In genomic region chr19:18104793-18105131, GRCh38 we compare ENCODE assay signal across 8 cellular contexts. TPM values are rescaled to one million over a fixed set of nuclear protein-coding genes. Genes with fewer than 3 reads are reported as not detected.
A peak's percentile ranks its signal among the peaks of the same experiment; 100 is the strongest.
DNase-seq lines count a peak whose midpoint lies in the region; ATAC-seq and TF ChIP-seq lines count a peak whose summit lies in the region.

No MANE protein-coding gene starts in this region.

- H3K27ac ChIP-seq in DND-41 (ENCODE audit: low read length) (no peak overlapping the region), PC-3 (ENCODE audit: low read length) (no peak overlapping the region)

- peaks cover 12% of the 10 kb centered on the region for H3K27me3 ChIP-seq in DND-41 (ENCODE audit: insufficient read depth, low read length, poor library complexity)
- H3K27me3 ChIP-seq in PC-3 (ENCODE audit: low read length) = no peaks in the 10 kb centered on the region
- H3K27me3 ChIP-seq in endocrine pancreas (ENCODE audit: control insufficient read depth, insufficient read depth, low read length) = no peaks in the 10 kb centered on the region

- H3K79me2 ChIP-seq in DND-41 (ENCODE audit: insufficient read depth, low read length) = no peaks in the 10 kb centered on the region
- H3K79me2 ChIP-seq in PC-3 (ENCODE audit: low read length) = no peaks in the 10 kb centered on the region

- no peaks in the 10 kb centered on the region for H3K36me3 Mint-ChIP-seq in osteocyte (ENCODE audit: unreplicated experiment)

- intact Hi-C loops in PC-3 (cut with micrococcal nuclease) = no loop called here

- BruUV-seq in PC-3 (replicated peaks; lab: Mats Ljungman, UMichigan) = no TSS peak

- no peak for ATAC-seq in DND-41 (ENCODE audit: insufficient read depth, low read depth)
- no peak for ATAC-seq in PC-3

- H3K4me2 ChIP-seq in DND-41 (ENCODE audit: insufficient read depth, low read length) (peak overlapping the region; percentile 68), PC-3 (ENCODE audit: low read length) (peak overlapping the region; percentile 82)

- H3K9me3 Mint-ChIP-seq in osteocyte (ENCODE audit: unreplicated experiment) = no peaks in the 10 kb centered on the region

- peaks cover 16% of the 10 kb centered on the region for H3K4me1 Mint-ChIP-seq in osteocyte (ENCODE audit: unreplicated experiment)

- H3K9ac ChIP-seq in DND-41 (ENCODE audit: low read depth, low read length) (peak overlapping the region; percentile 13; the same call in 1 of the 2 replicates), PC-3 (ENCODE audit: low read length) (no peak overlapping the region), endocrine pancreas (ENCODE audit: control insufficient read depth, insufficient read depth, low read length) (peak overlapping the region; percentile 75)

- H3K4me3 Mint-ChIP-seq in osteocyte (ENCODE audit: unreplicated experiment) = peak overlapping the region; percentile 70

- H2AFZ ChIP-seq in DND-41 (ENCODE audit: low read depth, low read length) (peak overlapping the region; percentile 61), PC-3 (ENCODE audit: low read length) (peak overlapping the region; percentile 69)

- CTCF ChIA-PET in PC-3 (lab: Charles Lee) = interaction anchor here (1.0 kb wide), 1 partner anchor 8 kb away, joined by 3 read pairs; no protein-coding TSS in a partner anchor

- peaks cover 15% of the 10 kb centered on the region for H3K27me3 Mint-ChIP-seq in osteocyte (ENCODE audit: unreplicated experiment)

- no peaks in the 10 kb centered on the region for H3K9me3 ChIP-seq in DND-41 (ENCODE audit: insufficient read depth, low read length, severe bottlenecking)
- H3K9me3 ChIP-seq in PC-3 (ENCODE audit: low read length) = no peaks in the 10 kb centered on the region
- H3K9me3 ChIP-seq in endocrine pancreas (ENCODE audit: control insufficient read depth, low read length) = no peaks in the 10 kb centered on the region

- no peaks in the 10 kb centered on the region for H3K9me2 ChIP-seq in PC-3 (replicated peaks; ENCODE audit: low read length)

- H3K4me3 ChIP-seq in DND-41 (ENCODE audit: low read depth in 1 of 2, low read length in 2 of 2) = peak overlapping the region in 1 of 2 experiments; percentile 41; a peak in 2 of 4 replicates
- peak overlapping the region; percentile 61 for H3K4me3 ChIP-seq in PC-3 (ENCODE audit: low read length)
- peak overlapping the region; percentile 75 for H3K4me3 ChIP-seq in endocrine pancreas (ENCODE audit: control insufficient read depth, insufficient read depth, low read length)

- H3K4me1 ChIP-seq in DND-41 (ENCODE audit: insufficient read depth, low read length) (peaks cover 18% of the 10 kb centered on the region), PC-3 (ENCODE audit: insufficient read depth, low read length) (peaks cover 10% of the 10 kb centered on the region; the same call in 1 of the 2 replicates), endocrine pancreas (ENCODE audit: control insufficient read depth, insufficient read depth, low read length) (no peaks in the 10 kb centered on the region)

- H3K36me3 ChIP-seq in DND-41 (ENCODE audit: insufficient read depth, low read length) (no peaks in the 10 kb centered on the region), PC-3 (ENCODE audit: low read depth, low read length) (no peaks in the 10 kb centered on the region), endocrine pancreas (ENCODE audit: control insufficient read depth, insufficient read depth, low read length) (no peaks in the 10 kb centered on the region)

- no peak for DNase-seq in DND-41
- no peak for DNase-seq in PC-3
- DNase-seq in osteocyte (ENCODE audit: extremely low spot score, unreplicated experiment) = no peak
- no peak for DNase-seq in central memory CD4-positive, alpha-beta T cell
- no peak for DNase-seq in stimulated activated CD4-positive, alpha-beta T cell treated with anti-CD3 and anti-CD28 coated beads, Interleukin-1b, Interleukin-23, amount 100 ng/mL, for 48 hours
- no peak for DNase-seq in NCI-H1417 treated with DMSO at 0.1 percent for 48 hours (lab: John Stamatoyannopoulos, UW)
- DNase-seq in EL = no peak

- TF ChIP-seq CTCF in DND-41 (IDR thresholded peaks at IDR 0.05; ENCODE audit: borderline replicate concordance, extremely low read depth, low read length, poor library complexity, severe bottlenecking) (no peak), PC-3 (conservative IDR thresholded peaks at IDR 0.05; ENCODE audit: low read depth, low read length) (no peak), osteocyte (IDR thresholded peaks at IDR 0.05) (no peak)

- H3K27ac Mint-ChIP-seq in osteocyte (ENCODE audit: unreplicated experiment) = peak overlapping the region; percentile 67

- no peaks in the 10 kb centered on the region for H4K20me1 ChIP-seq in DND-41 (ENCODE audit: insufficient read depth, low read length)
- H4K20me1 ChIP-seq in PC-3 (ENCODE audit: low read length) = no peaks in the 10 kb centered on the region

- POLR2A ChIA-PET in PC-3 (lab: Charles Lee; ENCODE audit: unreplicated experiment) = no interaction called here

- H3F3A ChIP-seq in PC-3 (ENCODE audit: low read length, unreplicated experiment) = no peaks in the 10 kb centered on the region

RNA-seq across cellular contexts. Expression of gene MAST3, which starts 7.2 kb away (rescaled TPM):
- total RNA-seq in PC-3 (2014; rRNA removed) = 6.7 and 8.1 TPM in 2 replicates
- total RNA-seq in osteocyte = 7.6 and 8.0 TPM in 2 replicates

RNA-seq across cellular contexts. Expression of gene IL12RB1, which starts 18.0 kb away (rescaled TPM):
- total RNA-seq in PC-3 (2014; rRNA removed) (not detected in 2 replicates), osteocyte (0.50 and 0.51 TPM in 2 replicates)

RNA-seq across cellular contexts. Expression of gene PIK3R2, which starts 48.2 kb away (rescaled TPM):
- total RNA-seq in PC-3 (2014; rRNA removed) (13.9 and 15.8 TPM in 2 replicates), osteocyte (67.2 and 68.1 TPM in 2 replicates)
